Comparison of ENCODE assay signal across 19 cellular contexts in genomic region chr1:187819081-187819480, GRCh38.
DNase-seq lines count a peak whose midpoint lies in the region; ATAC-seq, FAIRE-seq and TF ChIP-seq lines count a peak whose summit lies in the region.
"Had no signal": no experiment of that assay in that cellular context is flagged by ENCODE, and none has a peak within 500 bp of the region (broad histone marks: within the 10 kb centered on the region; RNA-seq: fewer than 3 reads in every experiment).

No MANE protein-coding gene starts in this region.

- TF ChIP-seq CTCF in astrocyte of the cerebellum (IDR thresholded peaks at IDR 0.05; ENCODE audit: low read depth, low read length, missing control alignments), result no peak
- TF ChIP-seq CTCF in choroid plexus epithelial cell (conservative IDR thresholded peaks at IDR 0.05; ENCODE audit: low read depth, low read length), result no peak

- H3K4me3 ChIP-seq in astrocyte of the cerebellum (ENCODE audit: low read depth, low read length), result no peak overlapping the region
- H3K4me3 ChIP-seq in choroid plexus epithelial cell (ENCODE audit: low read depth, low read length), result no peak overlapping the region
- H3K4me3 ChIP-seq: BLaER1, HAP-1 had no signal

- FAIRE-seq in GM19239 (lab: Jason Lieb, UNC), result no peak
- FAIRE-seq: G401.6, GM12892, H54 had no signal

- DNase-seq in NCI-H226 (peak; percentile 8), astrocyte of the cerebellum (ENCODE audit: low read depth) (peak; percentile 16), choroid plexus epithelial cell (ENCODE audit: low read depth) (peak; percentile 77), NCI-H526 (lab: John Stamatoyannopoulos, UW) (no peak), GM19239 (ENCODE audit: insufficient read length, low spot score) (no peak), T1000 (lab: John Stamatoyannopoulos, UW) (no peak)
- DNase-seq: Caco-2; CD4-positive, CD25-positive, alpha-beta regulatory T cell; CD8-positive, alpha-beta T cell; DMS153; DND-41; GOT3; HFFc6 had no signal

- in situ Hi-C loops in astrocyte of the cerebellum (cut with HindIII; ENCODE audit: low sequenced_read_pairs), result no loop called here

- no peak for ATAC-seq in GM21381 (IDR thresholded peaks at IDR 0.05; ENCODE audit: unreplicated experiment)
- ATAC-seq: CD8-positive, alpha-beta T cell had no signal

Comparison
In these comparisons a context has a peak if more than half of its experiments do, and no peak if none do; other contexts are left out.
1. DNase-seq: peak in NCI-H226 (single experiment), astrocyte of the cerebellum (single experiment) and choroid plexus epithelial cell (single experiment); none in NCI-H526 (0 of 2), GM19239 (single experiment) and T1000 (single experiment).